1 cellular context compared by ENCODE assay signal in genomic region chr15:64387562-64388168, GRCh38.
TF ChIP-seq lines count a peak whose summit lies in the region.

Gene TRIP4, plus strand, starts transcription at chr15:64387836. Its CDS starts 28 bp downstream, at chr15:64387864.

TF ChIP-seq in GM12878, 131 proteins besides CTCF, POLR2A, EP300 and RAD21 (continued from another document):
- TF ChIP-seq, protein P1, sequence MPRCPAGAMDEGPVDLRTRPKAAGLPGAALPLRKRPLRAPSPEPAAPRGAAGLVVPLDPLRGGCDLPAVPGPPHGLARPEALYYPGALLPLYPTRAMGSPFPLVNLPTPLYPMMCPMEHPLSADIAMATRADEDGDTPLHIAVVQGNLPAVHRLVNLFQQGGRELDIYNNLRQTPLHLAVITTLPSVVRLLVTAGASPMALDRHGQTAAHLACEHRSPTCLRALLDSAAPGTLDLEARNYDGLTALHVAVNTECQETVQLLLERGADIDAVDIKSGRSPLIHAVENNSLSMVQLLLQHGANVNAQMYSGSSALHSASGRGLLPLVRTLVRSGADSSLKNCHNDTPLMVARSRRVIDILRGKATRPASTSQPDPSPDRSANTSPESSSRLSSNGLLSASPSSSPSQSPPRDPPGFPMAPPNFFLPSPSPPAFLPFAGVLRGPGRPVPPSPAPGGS (IDR thresholded peaks at IDR 0.05; ENCODE audit: borderline replicate concordance, insufficient read depth, low read depth, low read length, poor library complexity, severe bottlenecking): peak; percentile 56
- TF ChIP-seq BCL11A (IDR thresholded peaks at IDR 0.05; ENCODE audit: low read depth, low read length) (no peak), SRF (IDR thresholded peaks at IDR 0.05; ENCODE audit: low read depth in 2 of 2, low read length in 2 of 2) (peak; percentile 56 to 92; a peak in 3 of 4 replicates), IRF4 (IDR thresholded peaks at IDR 0.05; ENCODE audit: low read depth, low read length) (peak; percentile 90), BRCA1 (IDR thresholded peaks at IDR 0.05; ENCODE audit: low read depth, low read length) (no peak), ZNF207 (IDR thresholded peaks at IDR 0.05; ENCODE audit: borderline replicate concordance) (peak; percentile 94), CHD1 (IDR thresholded peaks at IDR 0.05; ENCODE audit: low read depth, low read length) (peak; percentile 70; the same call in 1 of the 2 replicates), BACH1 (IDR thresholded peaks at IDR 0.05; ENCODE audit: borderline replicate concordance) (peak; percentile 61; the same call in 1 of the 2 replicates), SREBF1 (IDR thresholded peaks at IDR 0.05; ENCODE audit: low read length) (0 out of 2 replicates have a peak, but pooled peaks have one; percentile 72), PAX8 (IDR thresholded peaks at IDR 0.05) (no peak), KLF5 (IDR thresholded peaks at IDR 0.05; ENCODE audit: partially characterized antibody) (peak; percentile 81), TCF12 (IDR thresholded peaks at IDR 0.05; ENCODE audit: low read depth, low read length) (peak; percentile 93)
TF ChIP-seq in GM12878: peak in this region for 92.
